ENCODE assay signal across 1 cellular context in the genomic region with DNA sequence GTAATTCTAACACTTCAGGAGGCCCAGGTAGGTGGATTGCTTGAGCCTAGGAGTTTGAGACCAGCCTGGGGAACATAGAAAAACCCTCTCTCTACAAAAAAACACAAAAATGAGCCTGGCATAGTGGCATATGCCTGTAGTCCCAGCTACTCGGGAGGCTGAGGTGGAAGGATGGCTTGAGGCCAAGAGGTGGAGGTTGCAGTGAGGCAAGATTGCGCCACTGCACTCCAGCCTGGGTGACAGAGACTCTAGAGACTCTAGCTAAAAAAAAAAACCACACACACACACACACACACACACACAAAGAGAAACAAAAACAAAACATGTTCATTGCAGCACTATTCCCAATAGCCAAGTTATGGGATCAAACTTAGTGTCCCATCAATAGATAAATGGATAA. TPM values are rescaled to one million over a fixed set of nuclear protein-coding genes. Genes with fewer than 3 reads are reported as not detected.
"Had no signal": no experiment of that assay in that cellular context is flagged by ENCODE, and none has a peak within 500 bp of the region (broad histone marks: within the 10 kb centered on the region; RNA-seq: fewer than 3 reads in every experiment).

No MANE protein-coding gene starts in this region.

RNA-seq across cellular contexts. Expression of gene UBASH3B, which starts 48.4 kb away (rescaled TPM):
- polyA plus RNA-seq: cardiac muscle cell had no signal
